8 cellular contexts compared by ENCODE assay signal in genomic region chr3:150227839-150228238, GRCh38.
DNase-seq lines count a peak whose midpoint lies in the region; ATAC-seq and TF ChIP-seq lines count a peak whose summit lies in the region.

No MANE protein-coding gene starts in this region.

- H2AFZ ChIP-seq in GM23248, result no peak overlapping the region
- no peak overlapping the region for H2AFZ ChIP-seq in hepatocyte

- no peak overlapping the region for H3K27ac ChIP-seq in GM23248
- no peak overlapping the region for H3K27ac ChIP-seq in hepatocyte

- H3K36me3 Mint-ChIP-seq in Caco-2 (ENCODE audit: insufficient read depth, unreplicated experiment), result no peaks in the 10 kb centered on the region
- no peaks in the 10 kb centered on the region for H3K36me3 Mint-ChIP-seq in activated naive CD8-positive, alpha-beta T cell treated with anti-CD3 and anti-CD28 coated beads, Interleukin-2, amount 10 ng/mL, durations not matched to agents 7 days and 5 days

- H3K9me2 ChIP-seq in GM23248 (ENCODE audit: insufficient read depth) (no peaks in the 10 kb centered on the region), hepatocyte (replicated peaks; ENCODE audit: insufficient read depth) (no peaks in the 10 kb centered on the region)

- no peaks in the 10 kb centered on the region for H3K27me3 ChIP-seq in Caco-2 (replicated peaks; ENCODE audit: control insufficient read depth, insufficient read depth, low read length)
- no peaks in the 10 kb centered on the region for H3K27me3 ChIP-seq in GM23248 (replicated peaks; ENCODE audit: insufficient read depth)
- H3K27me3 ChIP-seq in hepatocyte, result no peaks in the 10 kb centered on the region

- H3K9ac ChIP-seq in GM23248, result no peak overlapping the region

- H3K4me1 ChIP-seq in Caco-2, result no peaks in the 10 kb centered on the region
- peaks cover 1% of the 10 kb centered on the region for H3K4me1 ChIP-seq in GM23248 (ENCODE audit: insufficient read depth)
- H3K4me1 ChIP-seq in hepatocyte (ENCODE audit: insufficient read depth), result no peaks in the 10 kb centered on the region

- POLR2A ChIA-PET in Caco-2 (lab: Charles Lee), result interaction anchor here (1.0 kb wide), 1 partner anchor 181 kb away, joined by 3 read pairs; no protein-coding TSS in a partner anchor
- POLR2A ChIA-PET in activated naive CD8-positive, alpha-beta T cell treated with anti-CD3 and anti-CD28 coated beads, Interleukin-2, amount 10 ng/mL, durations not matched to agents 7 days and 5 days (lab: Charles Lee), result no interaction called here

- no peaks in the 10 kb centered on the region for H3K9me3 Mint-ChIP-seq in Caco-2 (ENCODE audit: unreplicated experiment)
- H3K9me3 Mint-ChIP-seq in activated naive CD8-positive, alpha-beta T cell treated with anti-CD3 and anti-CD28 coated beads, Interleukin-2, amount 10 ng/mL, durations not matched to agents 7 days and 5 days, result no peaks in the 10 kb centered on the region

- intact Hi-C loops in Caco-2 (cut with micrococcal nuclease; ENCODE audit: unreplicated experiment), result no loop called here

- TF ChIP-seq CTCF in Caco-2 (IDR thresholded peaks at IDR 0.05; ENCODE audit: insufficient read depth in 1 of 2, low read depth in 1 of 2, low read length in 1 of 2, severe bottlenecking in 1 of 2, unreplicated experiment in 1 of 2) (peak; percentile 59 to 61), hepatocyte (IDR thresholded peaks at IDR 0.05; ENCODE audit: poor library complexity) (peak; percentile 78)

- DNase-seq in Caco-2 (peak; percentile 53 to 67), GM23248 (peak; percentile 71), NCI-H774 (lab: John Stamatoyannopoulos, UW) (peak; percentile 74), hepatocyte (ENCODE audit: low spot score) (peak; percentile 88)
- peak; percentile 45 for DNase-seq in activated naive CD8-positive, alpha-beta T cell treated with anti-CD3 and anti-CD28 coated beads, Interleukin-2, amount 10 ng/mL, durations not matched to agents 7 days and 5 days
- peak; percentile 24 to 37 for DNase-seq in stimulated activated CD4-positive, alpha-beta T cell treated with anti-CD3 and anti-CD28 coated beads, Interleukin-15, amount 100 ng/mL, for 48 hours (ENCODE audit: low read depth in 2 of 2)
- DNase-seq in stimulated activated naive CD4-positive, alpha-beta T cell treated with Interleukin-2 at 50 U/mL for 16 hours (lab: John Stamatoyannopoulos, UW), result no peak

- WGBS in GM23248 (ENCODE audit: low coverage in 1 of 2, low lambda C conversion rate in 2 of 2, missing lambda C conversion rate in 2 of 2), 2 experiments, result 56 to 60% methylated on average over 5 of the region's 5 CpGs
- 30% methylated on average over 5 of the region's 5 CpGs for WGBS in hepatocyte (ENCODE audit: low lambda C conversion rate, missing lambda C conversion rate)

- no peak overlapping the region for H3K4me2 ChIP-seq in GM23248 (ENCODE audit: unreplicated experiment)
- no peak overlapping the region for H3K4me2 ChIP-seq in hepatocyte

- H3K79me2 ChIP-seq in GM23248 (ENCODE audit: insufficient read depth) (0 out of 2 replicates have a peak, but pooled peaks cover 4% of the 10 kb centered on the region), hepatocyte (no peaks in the 10 kb centered on the region)

- CTCF ChIA-PET in Caco-2 (lab: Charles Lee), result interaction anchor here (0.6 kb wide), 1 partner anchor 231 kb away, joined by 3 read pairs; no protein-coding TSS in a partner anchor

- no TSS peak for BruUV-seq in Caco-2 (replicated peaks; lab: Mats Ljungman, UMichigan)

- H3K9me3 ChIP-seq in Caco-2 (no peaks in the 10 kb centered on the region), GM23248 (ENCODE audit: low read depth) (no peaks in the 10 kb centered on the region), hepatocyte (ENCODE audit: low read depth) (no peaks in the 10 kb centered on the region)

- no peak overlapping the region for H3K27ac Mint-ChIP-seq in Caco-2 (ENCODE audit: unreplicated experiment)
- H3K27ac Mint-ChIP-seq in activated naive CD8-positive, alpha-beta T cell treated with anti-CD3 and anti-CD28 coated beads, Interleukin-2, amount 10 ng/mL, durations not matched to agents 7 days and 5 days, result no peak overlapping the region

- in situ Hi-C loops in GM23248 (cut with MboI), result loop anchor here (5.0 to 10.0 kb wide), 2 partner anchors 187 to 269 kb away; no protein-coding TSS in a partner anchor

- H3K36me3 ChIP-seq in Caco-2 (ENCODE audit: control insufficient read depth, insufficient read depth, low read length), result no peaks in the 10 kb centered on the region
- H3K36me3 ChIP-seq in GM23248 (ENCODE audit: low read depth), result no peaks in the 10 kb centered on the region
- H3K36me3 ChIP-seq in hepatocyte (replicated peaks; ENCODE audit: insufficient read depth, low read depth), result no peaks in the 10 kb centered on the region

- H3K27me3 Mint-ChIP-seq in Caco-2 (ENCODE audit: insufficient read depth, unreplicated experiment), result no peaks in the 10 kb centered on the region
- H3K27me3 Mint-ChIP-seq in activated naive CD8-positive, alpha-beta T cell treated with anti-CD3 and anti-CD28 coated beads, Interleukin-2, amount 10 ng/mL, durations not matched to agents 7 days and 5 days, result peaks cover 18% of the 10 kb centered on the region

- no peaks in the 10 kb centered on the region for H3K4me1 Mint-ChIP-seq in Caco-2 (ENCODE audit: low read depth, unreplicated experiment)
- H3K4me1 Mint-ChIP-seq in activated naive CD8-positive, alpha-beta T cell treated with anti-CD3 and anti-CD28 coated beads, Interleukin-2, amount 10 ng/mL, durations not matched to agents 7 days and 5 days, result no peaks in the 10 kb centered on the region

- H3K4me3 ChIP-seq in Caco-2 (ENCODE audit: low read depth, low read length) (no peak overlapping the region), GM23248 (no peak overlapping the region), hepatocyte (no peak overlapping the region)

- H3K4me3 Mint-ChIP-seq in Caco-2 (ENCODE audit: unreplicated experiment), result no peak overlapping the region
- no peak overlapping the region for H3K4me3 Mint-ChIP-seq in activated naive CD8-positive, alpha-beta T cell treated with anti-CD3 and anti-CD28 coated beads, Interleukin-2, amount 10 ng/mL, durations not matched to agents 7 days and 5 days

- H4K20me1 ChIP-seq in GM23248 (ENCODE audit: insufficient read depth) (no peaks in the 10 kb centered on the region), hepatocyte (ENCODE audit: insufficient read depth, poor library complexity, severe bottlenecking) (no peaks in the 10 kb centered on the region)

- no peaks in the 10 kb centered on the region for H3F3A ChIP-seq in GM23248 (ENCODE audit: insufficient read depth)

- ATAC-seq in activated naive CD8-positive, alpha-beta T cell treated with anti-CD3 and anti-CD28 coated beads, Interleukin-2, amount 10 ng/mL, durations not matched to agents 7 days and 5 days (ENCODE audit: low read depth), result peak; percentile 33
- no peak for ATAC-seq in GM18511 (IDR thresholded peaks at IDR 0.05; ENCODE audit: unreplicated experiment)
